14 cellular contexts compared by ENCODE assay signal in genomic region chr5:17147225-17148120, GRCh38.
"Had no signal": no experiment of that assay in that cellular context is flagged by ENCODE, and none has a peak within 500 bp of the region (broad histone marks: within the 10 kb centered on the region; RNA-seq: fewer than 3 reads in every experiment).

No MANE protein-coding gene starts in this region.

- H3K27me3 Mint-ChIP-seq: activated T-cell treated with anti-CD3 and anti-CD28 coated beads, Interleukin-2, amount 50 U/mL, for 24 hours had no signal

- H3K27me3 ChIP-seq: foreskin keratinocyte, neutrophil, stomach, testis had no signal

- H3K4me3 Mint-ChIP-seq: activated naive CD4-positive, alpha-beta T cell treated with anti-CD3 and anti-CD28 coated beads, Interleukin-2, amount 10 ng/mL, durations not matched to agents 7 days and 5 days; activated T-cell treated with anti-CD3 and anti-CD28 coated beads, Interleukin-2, amount 50 U/mL, for 24 hours; immature natural killer cell had no signal

- H3K36me3 Mint-ChIP-seq: activated naive CD4-positive, alpha-beta T cell treated with anti-CD3 and anti-CD28 coated beads, Interleukin-2, amount 10 ng/mL, durations not matched to agents 7 days and 5 days; immature natural killer cell had no signal

- H3K4me1 Mint-ChIP-seq: activated naive CD4-positive, alpha-beta T cell treated with anti-CD3 and anti-CD28 coated beads, Interleukin-2, amount 10 ng/mL, durations not matched to agents 7 days and 5 days; immature natural killer cell had no signal

- H3K4me1 ChIP-seq: foreskin keratinocyte, stomach had no signal

- DNase-seq: activated CD4-positive, alpha-beta T cell treated with anti-CD3 and anti-CD28 coated beads for 1 hour; activated CD4-positive, alpha-beta T cell treated with anti-CD3 and anti-CD28 coated beads, Interleukin-2, amount 50 U/mL, for 48 hours; activated naive CD4-positive, alpha-beta T cell treated with anti-CD3 and anti-CD28 coated beads, Interleukin-2, amount 10 ng/mL, durations not matched to agents 7 days and 5 days; activated T-cell treated with anti-CD3 and anti-CD28 coated beads, Interleukin-2, amount 50 U/mL, for 24 hours; caudate nucleus; foreskin keratinocyte; immature natural killer cell; stimulated activated CD4-positive, alpha-beta T cell treated with anti-CD3 and anti-CD28 coated beads, Interleukin-12 subunit alpha, Interleukin-12 subunit beta, amount 100 ng/mL, for 4 hours; stimulated activated CD4-positive, alpha-beta T cell treated with anti-CD3 and anti-CD28 coated beads, Interleukin-2, amount 100 ng/mL, for 24 hours; stomach; T-helper 9 cell; testis had no signal

- H3K27ac ChIP-seq: foreskin keratinocyte, neutrophil, stomach, testis had no signal

- H3K27ac Mint-ChIP-seq: activated naive CD4-positive, alpha-beta T cell treated with anti-CD3 and anti-CD28 coated beads, Interleukin-2, amount 10 ng/mL, durations not matched to agents 7 days and 5 days; activated T-cell treated with anti-CD3 and anti-CD28 coated beads, Interleukin-2, amount 50 U/mL, for 24 hours; immature natural killer cell had no signal

- H3K9me3 Mint-ChIP-seq: activated T-cell treated with anti-CD3 and anti-CD28 coated beads, Interleukin-2, amount 50 U/mL, for 24 hours had no signal

- H3K36me3 ChIP-seq: neutrophil, stomach had no signal

- H3K9me3 ChIP-seq: neutrophil, stomach, testis had no signal

- H3K4me3 ChIP-seq: lung, stomach, testis had no signal
